8 cellular contexts compared by ENCODE assay signal in genomic region chrX:130268500-130269170, GRCh38. TPM values are rescaled to one million over a fixed set of nuclear protein-coding genes. Genes with fewer than 3 reads are reported as not detected.
DNase-seq lines count a peak whose midpoint lies in the region; ATAC-seq and TF ChIP-seq lines count a peak whose summit lies in the region.

Gene ZNF280C, minus strand, starts transcription at chrX:130268899. Its CDS starts 8,450 bp downstream, at chrX:130260449.

- peak; percentile 92 to 96 for DNase-seq in NCI-H524 (lab: John Stamatoyannopoulos, UW)
- DNase-seq in activated CD4-positive, alpha-beta T cell treated with anti-CD3 and anti-CD28 coated beads for 48 hours: peak; percentile 95
- DNase-seq in dedifferentiated amniotic fluid mesenchymal stem cell (ENCODE audit: extremely low spot score): peak; percentile 80
- DNase-seq in left lobe of liver (ENCODE audit: low spot score): peak; percentile 85
- DNase-seq in stimulated activated CD4-positive, alpha-beta T cell treated with anti-CD3 and anti-CD28 coated beads, Interleukin-2, amount 100 ng/mL, for 24 hours: peak; percentile 90 to 91

- H3K27ac ChIP-seq in C4-2B: peak within 1 kb of the TSS; percentile 81

- ATAC-seq in GM19324 (IDR thresholded peaks at IDR 0.05; ENCODE audit: low FRiP score, unreplicated experiment): peak; percentile 95
- peak; percentile 95 for ATAC-seq in HG03460 (IDR thresholded peaks at IDR 0.05; ENCODE audit: unreplicated experiment)
- peak; percentile 97 for ATAC-seq in left lobe of liver

- peak; percentile 43 for TF ChIP-seq CTCF in C4-2B (conservative IDR thresholded peaks at IDR 0.05)

RNA-seq across cellular contexts. Expression of gene ZNF280C, which starts in this region (rescaled TPM):
- 1.1 TPM for total RNA-seq in left lobe of liver

Comparison
In these comparisons a context has a peak if more than half of its experiments do, and no peak if none do; other contexts are left out.
1. Peak in every context shown above with its lines: DNase-seq, ATAC-seq and H3K27ac ChIP-seq.